ENCODE assay signal across 8 cellular contexts in the genomic region with DNA sequence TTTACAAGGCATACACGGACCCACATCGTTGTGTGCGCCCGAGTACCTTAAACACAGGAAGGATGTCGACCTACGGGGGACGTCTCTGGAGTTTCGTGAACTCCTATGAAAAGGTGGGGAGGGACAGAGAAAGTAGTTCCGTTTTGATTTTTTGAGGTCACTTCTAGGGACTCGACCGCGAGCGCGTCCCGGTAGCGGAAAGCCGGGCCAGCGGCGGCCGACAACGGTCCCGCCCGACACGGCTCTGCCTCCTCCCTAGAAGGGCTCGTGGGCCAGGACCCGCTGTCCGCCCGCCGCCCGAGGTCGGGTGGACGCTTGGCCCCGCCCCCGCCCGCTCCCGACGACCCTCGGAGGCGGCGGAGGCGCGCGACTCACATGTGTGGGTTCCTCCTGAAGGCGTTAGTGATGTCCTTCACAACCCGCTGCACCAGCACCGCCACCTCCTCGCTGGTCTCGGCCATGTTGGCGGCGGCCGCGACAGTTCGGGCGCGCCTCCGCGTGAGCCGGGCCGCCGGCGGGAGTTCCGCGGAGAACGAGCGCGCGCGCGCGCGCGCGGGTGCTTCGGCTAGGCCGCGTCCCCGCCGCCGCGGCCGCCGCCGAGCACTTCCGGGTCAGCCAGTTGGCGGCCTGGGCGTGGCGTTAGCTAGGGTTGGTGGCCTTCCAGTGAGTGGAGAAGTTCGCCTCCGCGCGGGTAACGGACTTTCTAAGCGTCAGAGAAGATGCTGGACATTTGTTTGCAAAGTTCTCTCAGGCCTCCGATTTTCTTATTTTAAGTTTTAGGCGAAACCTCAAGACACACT. TPM values are rescaled to one million over a fixed set of nuclear protein-coding genes. Genes with fewer than 3 reads are reported as not detected.
DNase-seq lines count a peak whose midpoint lies in the region; ATAC-seq and TF ChIP-seq lines count a peak whose summit lies in the region.

A gene with protein sequence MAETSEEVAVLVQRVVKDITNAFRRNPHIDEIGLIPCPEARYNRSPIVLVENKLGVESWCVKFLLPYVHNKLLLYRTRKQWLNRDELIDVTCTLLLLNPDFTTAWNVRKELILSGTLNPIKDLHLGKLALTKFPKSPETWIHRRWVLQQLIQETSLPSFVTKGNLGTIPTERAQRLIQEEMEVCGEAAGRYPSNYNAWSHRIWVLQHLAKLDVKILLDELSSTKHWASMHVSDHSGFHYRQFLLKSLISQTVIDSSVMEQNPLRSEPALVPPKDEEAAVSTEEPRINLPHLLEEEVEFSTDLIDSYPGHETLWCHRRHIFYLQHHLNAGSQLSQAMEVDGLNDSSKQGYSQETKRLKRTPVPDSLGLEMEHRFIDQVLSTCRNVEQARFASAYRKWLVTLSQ (minus strand): TSS at position 534 of the 800 bp plus-strand sequence. CDS start 73 bp downstream, at position 461.

- H3K4me1 ChIP-seq in right atrium auricular region (peaks cover 0 to 25% of the 10 kb centered on the region in 2 donors), psoas muscle (peaks cover 29% of the 10 kb centered on the region), urinary bladder (ENCODE audit: insufficient read depth) (no peaks in the 10 kb centered on the region)

- H3K27ac ChIP-seq in angular gyrus (ENCODE audit: low read depth, low read length) (peak within 1 kb of the TSS; percentile 77), right atrium auricular region (peak within 1 kb of the TSS; percentile 90 to 97), psoas muscle (peak within 1 kb of the TSS; percentile 98), urinary bladder (ENCODE audit: low read depth) (peak within 1 kb of the TSS; percentile 92)

- H3K27me3 ChIP-seq in right atrium auricular region: no peaks in the 10 kb centered on the region
- H3K27me3 ChIP-seq in psoas muscle (ENCODE audit: insufficient read depth in 3 of 3, low read length in 2 of 3): no peaks in the 10 kb centered on the region

- peak; percentile 78 for DNase-seq in NCI-H1694 treated with DMSO at 0.1 percent for 48 hours (lab: John Stamatoyannopoulos, UW)
- DNase-seq in T-helper 2 cell: peak; percentile 75 to 96 (median 81)
- peak; percentile 92 for DNase-seq in right atrium auricular region (ENCODE audit: low spot score)
- DNase-seq in psoas muscle: peak; percentile 93 to 96

- no peak for TF ChIP-seq CTCF in right atrium auricular region (IDR thresholded peaks at IDR 0.05)
- TF ChIP-seq CTCF in psoas muscle (IDR thresholded peaks at IDR 0.05): no peak

- H3K4me3 ChIP-seq in right atrium auricular region (peak within 1 kb of the TSS; percentile 57 to 84), psoas muscle (peak within 1 kb of the TSS; percentile 94), urinary bladder (ENCODE audit: low read depth, low read length) (peak within 1 kb of the TSS; percentile 69)

- intact Hi-C loops in psoas muscle (cut with DNase I): loop anchor here (10.0 kb wide), 3 partner anchors 85 to 495 kb away; partner anchors contain the start of genes APBA1 (in 2 of the 2) and SMC5 (in 1 of the 2)

- no peaks in the 10 kb centered on the region for H3K36me3 ChIP-seq in right atrium auricular region
- H3K36me3 ChIP-seq in psoas muscle (ENCODE audit: insufficient read depth in 1 of 2, low read depth in 1 of 2): no peaks in the 10 kb centered on the region
- peaks cover 3% of the 10 kb centered on the region for H3K36me3 ChIP-seq in urinary bladder (ENCODE audit: insufficient read depth)

- ATAC-seq in GM18502 (IDR thresholded peaks at IDR 0.05; ENCODE audit: poor library complexity, unreplicated experiment) (peak; percentile 89), HG02938 (IDR thresholded peaks at IDR 0.05; ENCODE audit: unreplicated experiment) (peak; percentile 86), psoas muscle (peak; percentile 95 to 98 (median 96))

- 0 to 1% (median 0%) methylated on average over 75 to 95 of the region's 95 CpGs for WGBS in psoas muscle, 3 donors
- WGBS in urinary bladder: under 1% methylated on average over 95 of the region's 95 CpGs

- no peaks in the 10 kb centered on the region for H3K9me3 ChIP-seq in right atrium auricular region
- H3K9me3 ChIP-seq in psoas muscle: no peaks in the 10 kb centered on the region

RNA-seq across cellular contexts. Expression of the gene that starts here (rescaled TPM):
- 10 to 100 TPM; 29.2 to 32.1 TPM for total RNA-seq in right atrium auricular region
- 10 to 100 TPM; 24.0 to 27.9 (median 26.3) TPM for total RNA-seq in psoas muscle
- polyA plus RNA-seq in psoas muscle: 10 to 100 TPM in 2 of 3 donors, 1 to 10 TPM in 1; 7.5 to 18.0 (median 10.4) TPM
- total RNA-seq in urinary bladder: 175 TPM
- polyA plus RNA-seq in urinary bladder: 13.4 TPM

Comparison
In these comparisons a context has a peak if more than half of its experiments do, and no peak if none do; other contexts are left out.
1. Peak in every context shown above with its lines: DNase-seq, ATAC-seq, H3K4me3 ChIP-seq and H3K27ac ChIP-seq.